Comparison of ENCODE assay signal across 7 cellular contexts in the genomic region with DNA sequence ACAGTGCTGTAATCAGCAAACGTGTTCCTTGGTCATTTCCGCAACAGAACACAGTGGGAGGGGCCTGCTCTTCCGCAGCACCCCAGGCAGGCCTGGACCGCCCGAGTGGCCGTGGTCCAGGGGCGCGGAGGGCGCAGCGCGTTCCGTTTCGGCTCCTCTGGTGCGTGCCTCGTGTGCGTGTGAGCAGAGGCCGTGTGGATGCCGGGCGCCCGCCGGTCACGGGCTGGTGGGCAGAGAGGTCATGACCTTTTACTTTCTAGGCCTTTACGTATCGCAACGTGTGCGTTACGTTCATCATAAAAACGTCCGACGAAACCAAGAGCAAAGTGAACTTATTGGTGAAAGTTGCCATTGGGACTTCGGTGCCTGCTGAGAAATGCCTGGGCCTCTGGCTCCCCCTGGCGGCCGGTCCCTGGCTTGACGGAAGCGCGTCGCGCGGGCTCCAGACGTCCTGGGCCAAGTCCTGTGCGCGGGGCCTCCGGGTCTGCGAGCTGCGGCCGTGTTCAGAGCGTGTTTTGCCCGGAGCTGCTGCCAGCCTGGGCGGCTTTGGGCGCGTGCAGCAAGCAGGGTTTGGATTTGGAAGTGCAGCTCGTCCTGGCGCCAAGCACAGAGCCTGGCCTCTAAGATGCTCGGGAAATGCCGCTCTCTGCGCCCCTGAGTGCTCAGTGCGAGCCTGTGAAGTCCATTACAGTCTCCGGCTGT. TPM values are rescaled to one million over a fixed set of nuclear protein-coding genes. Genes with fewer than 3 reads are reported as not detected.
DNase-seq lines count a peak whose midpoint lies in the region; TF ChIP-seq lines count a peak whose summit lies in the region.

No MANE protein-coding gene starts in this region.

- H3K9ac ChIP-seq in SK-N-SH: no peak overlapping the region

- H3K27me3 ChIP-seq in SK-N-SH (ENCODE audit: insufficient read depth) (no peaks in the 10 kb centered on the region), suprapubic skin (no peaks in the 10 kb centered on the region)

- peaks cover 0 to 4% of the 10 kb centered on the region in 2 experiments; a peak in 1 of 4 replicates for H3K4me1 ChIP-seq in SK-N-SH (ENCODE audit: control insufficient read depth in 1 of 2, insufficient read depth in 2 of 2, low read depth in 1 of 2, low read length in 1 of 2)
- H3K4me1 ChIP-seq in suprapubic skin: peaks cover 33% of the 10 kb centered on the region

- WGBS in SK-N-SH (ENCODE audit: low lambda C conversion rate): 39% methylated on average over 46 of the region's 58 CpGs
- WGBS in suprapubic skin: 7% methylated on average over 55 of the region's 58 CpGs

- H3K9me3 ChIP-seq in SK-N-SH: no peaks in the 10 kb centered on the region
- no peaks in the 10 kb centered on the region for H3K9me3 ChIP-seq in suprapubic skin

- peak overlapping the region; percentile 50 for H3K4me3 Mint-ChIP-seq in activated naive CD4-positive, alpha-beta T cell treated with anti-CD3 and anti-CD28 coated beads for 36 hours
- H3K4me3 Mint-ChIP-seq in osteocyte (ENCODE audit: unreplicated experiment): no peak overlapping the region

- no peak overlapping the region for H3K4me2 ChIP-seq in SK-N-SH

- H3K9me3 Mint-ChIP-seq in activated naive CD4-positive, alpha-beta T cell treated with anti-CD3 and anti-CD28 coated beads for 36 hours: no peaks in the 10 kb centered on the region
- no peaks in the 10 kb centered on the region for H3K9me3 Mint-ChIP-seq in osteocyte (ENCODE audit: unreplicated experiment)

- no peak overlapping the region for H3K27ac Mint-ChIP-seq in activated naive CD4-positive, alpha-beta T cell treated with anti-CD3 and anti-CD28 coated beads for 36 hours
- H3K27ac Mint-ChIP-seq in osteocyte (ENCODE audit: unreplicated experiment): peak overlapping the region; percentile 23

- TF ChIP-seq EP300 in Ishikawa (IDR thresholded peaks at IDR 0.05; ENCODE audit: borderline replicate concordance): 0 out of 2 replicates have a peak, but pooled peaks have one; percentile 17
- no peak for TF ChIP-seq EP300 in SK-N-SH (IDR thresholded peaks at IDR 0.05; ENCODE audit: borderline replicate concordance in 1 of 2, low read depth in 1 of 2, low read length in 1 of 2)
- no peak for TF ChIP-seq EP300 in suprapubic skin (IDR thresholded peaks at IDR 0.05)

- H3K4me1 Mint-ChIP-seq in activated naive CD4-positive, alpha-beta T cell treated with anti-CD3 and anti-CD28 coated beads for 36 hours (ENCODE audit: low read depth): peaks cover 3% of the 10 kb centered on the region
- H3K4me1 Mint-ChIP-seq in osteocyte (ENCODE audit: unreplicated experiment): peaks cover 31% of the 10 kb centered on the region

- intact Hi-C loops in activated naive CD4-positive, alpha-beta T cell treated with anti-CD3 and anti-CD28 coated beads for 36 hours (cut with micrococcal nuclease): loop anchor here (1.0 to 5.0 kb wide), 5 partner anchors 82 to 490 kb away; no protein-coding TSS in a partner anchor

- no peaks in the 10 kb centered on the region for H3F3A ChIP-seq in SK-N-SH (replicated peaks; ENCODE audit: insufficient read depth)

- DNase-seq in GM12864 (ENCODE audit: low read depth) (peak; percentile 47), SK-N-SH (peak; percentile 95), germinal center (ENCODE audit: low spot score) (peak; percentile 87), osteocyte (ENCODE audit: extremely low spot score, unreplicated experiment) (peak; percentile 94), suprapubic skin (ENCODE audit: low spot score in 2 of 2) (peak; percentile 88 to 93)
- DNase-seq in activated naive CD4-positive, alpha-beta T cell treated with anti-CD3 and anti-CD28 coated beads for 36 hours: peak; percentile 90

- TF ChIP-seq CTCF in GM12864 (IDR thresholded peaks at IDR 0.05; ENCODE audit: low read depth, low read length, missing control alignments) (peak; percentile 91), SK-N-SH (IDR thresholded peaks at IDR 0.05) (peak; percentile 83), osteocyte (IDR thresholded peaks at IDR 0.05) (peak; percentile 97), suprapubic skin (IDR thresholded peaks at IDR 0.05) (peak; percentile 94 to 95)

- no peak overlapping the region for H2AFZ ChIP-seq in SK-N-SH (ENCODE audit: low read depth)

- peaks cover 20% of the 10 kb centered on the region for H4K20me1 ChIP-seq in SK-N-SH (ENCODE audit: insufficient read depth)

- CTCF ChIA-PET in SK-N-SH (lab: Yijun Ruan, JAX): interaction anchor here (0.7 to 4.7 kb wide), 44 partner anchors 10 to 490 kb away, joined by 3 to 57 read pairs (median 4); a partner anchor contains a TSS
- CTCF ChIA-PET in activated naive CD4-positive, alpha-beta T cell treated with anti-CD3 and anti-CD28 coated beads for 36 hours (lab: Charles Lee): interaction anchor here (0.7 to 1.6 kb wide), 6 partner anchors 14 to 380 kb away, joined by 3 to 13 read pairs (median 4); no protein-coding TSS in a partner anchor

- H3K4me3 ChIP-seq in GM12864 (ENCODE audit: low read depth, low read length) (peak overlapping the region; percentile 10; the same call in 1 of the 2 replicates), SK-N-SH (ENCODE audit: low read depth in 2 of 2, low read length in 1 of 2) (no peak overlapping the region; a peak in 1 of 4 replicates), suprapubic skin (peak overlapping the region; percentile 43)

- H3K36me3 Mint-ChIP-seq in activated naive CD4-positive, alpha-beta T cell treated with anti-CD3 and anti-CD28 coated beads for 36 hours (ENCODE audit: low read depth): no peaks in the 10 kb centered on the region
- H3K36me3 Mint-ChIP-seq in osteocyte (ENCODE audit: unreplicated experiment): peaks cover 3% of the 10 kb centered on the region

- no peaks in the 10 kb centered on the region for H3K9me2 ChIP-seq in SK-N-SH

- peak overlapping the region in 1 of 2 experiments; percentile 32; a peak in 1 of 4 replicates for H3K27ac ChIP-seq in SK-N-SH (ENCODE audit: low read depth in 2 of 2, low read length in 1 of 2)
- peak overlapping the region; percentile 68 for H3K27ac ChIP-seq in suprapubic skin

- H3K79me2 ChIP-seq in SK-N-SH (ENCODE audit: insufficient read depth): peaks cover 66% of the 10 kb centered on the region

- POLR2A ChIA-PET in SK-N-SH (lab: Yijun Ruan, JAX): interaction anchor here (0.9 kb wide), 1 partner anchor 152 kb away, joined by 3 read pairs; a partner anchor contains a TSS

- TF ChIP-seq RAD21 in Ishikawa (IDR thresholded peaks at IDR 0.05; ENCODE audit: low read depth) (peak; percentile 97), SK-N-SH (IDR thresholded peaks at IDR 0.05; ENCODE audit: low read length) (peak; percentile 96)

- no peaks in the 10 kb centered on the region for H3K36me3 ChIP-seq in SK-N-SH (replicated peaks in 1 of 2; ENCODE audit: control insufficient read depth in 1 of 2, insufficient read depth in 2 of 2, low read length in 1 of 2)
- no peaks in the 10 kb centered on the region for H3K36me3 ChIP-seq in suprapubic skin

- TF ChIP-seq POLR2A in suprapubic skin (IDR thresholded peaks at IDR 0.05): no peak

- H3K27me3 Mint-ChIP-seq in activated naive CD4-positive, alpha-beta T cell treated with anti-CD3 and anti-CD28 coated beads for 36 hours (ENCODE audit: low read depth): no peaks in the 10 kb centered on the region
- H3K27me3 Mint-ChIP-seq in osteocyte (ENCODE audit: unreplicated experiment): no peaks in the 10 kb centered on the region

TF ChIP-seq in Ishikawa, 13 proteins besides CTCF, POLR2A, EP300 and RAD21:
- TF ChIP-seq TEAD4 (IDR thresholded peaks at IDR 0.05) (no peak), CEBPB (IDR thresholded peaks at IDR 0.05) (no peak), ZBTB7A (IDR thresholded peaks at IDR 0.05; ENCODE audit: low read depth) (no peak), EGR1 (IDR thresholded peaks at IDR 0.05) (no peak), TCF12 (IDR thresholded peaks at IDR 0.05; ENCODE audit: low read depth) (peak; percentile 35; the same call in 1 of the 2 replicates), TAF1 (IDR thresholded peaks at IDR 0.05; ENCODE audit: low read depth) (no peak), CREB1 (IDR thresholded peaks at IDR 0.05; ENCODE audit: low read depth) (no peak)
- TF ChIP-seq, protein P1, sequence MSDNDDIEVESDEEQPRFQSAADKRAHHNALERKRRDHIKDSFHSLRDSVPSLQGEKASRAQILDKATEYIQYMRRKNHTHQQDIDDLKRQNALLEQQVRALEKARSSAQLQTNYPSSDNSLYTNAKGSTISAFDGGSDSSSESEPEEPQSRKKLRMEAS (IDR thresholded peaks at IDR 0.05): peak; percentile 65; the same call in 1 of the 2 replicates

TF ChIP-seq in SK-N-SH, 30 proteins besides CTCF, POLR2A, EP300 and RAD21:
- TF ChIP-seq EZH2phosphoT487 (IDR thresholded peaks at IDR 0.05; ENCODE audit: borderline replicate concordance, low read depth) (no peak), SMC3 (IDR thresholded peaks at IDR 0.05; ENCODE audit: low read depth, low read length) (peak; percentile 97), RFX5 (IDR thresholded peaks at IDR 0.05; ENCODE audit: low read length) (no peak)
- TF ChIP-seq, protein P2, sequence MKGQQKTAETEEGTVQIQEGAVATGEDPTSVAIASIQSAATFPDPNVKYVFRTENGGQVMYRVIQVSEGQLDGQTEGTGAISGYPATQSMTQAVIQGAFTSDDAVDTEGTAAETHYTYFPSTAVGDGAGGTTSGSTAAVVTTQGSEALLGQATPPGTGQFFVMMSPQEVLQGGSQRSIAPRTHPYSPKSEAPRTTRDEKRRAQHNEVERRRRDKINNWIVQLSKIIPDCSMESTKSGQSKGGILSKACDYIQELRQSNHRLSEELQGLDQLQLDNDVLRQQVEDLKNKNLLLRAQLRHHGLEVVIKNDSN (IDR thresholded peaks at IDR 0.05; ENCODE audit: borderline replicate concordance, low read depth): no peak

RNA-seq across cellular contexts. Expression of a gene that starts 34.4 kb away (rescaled TPM):
- 93.6 and 118 TPM in 2 replicates for polyA plus RNA-seq in SK-N-SH (2012; rRNA removed)
- polyA plus RNA-seq in SK-N-SH (2012; cell fraction: cytosol; rRNA removed): 51.8 and 89.1 TPM in 2 replicates
- polyA plus RNA-seq in SK-N-SH (2012; cell fraction: nucleus; rRNA removed): 287 and 525 TPM in 2 replicates
- total RNA-seq in activated naive CD4-positive, alpha-beta T cell treated with anti-CD3 and anti-CD28 coated beads for 36 hours: 10 to 100 TPM; 10.3 to 12.6 TPM
- total RNA-seq in osteocyte (515 and 555 TPM in 2 replicates), suprapubic skin (100 to 1,000 TPM in 2 of 4 donors, 10 to 100 TPM in 2; 71.9 to 157 (median 101) TPM)

Comparison
In these comparisons a context has a peak if more than half of its experiments do, and no peak if none do; other contexts are left out.
1. H3K4me3 ChIP-seq: peak in GM12864 (single experiment) and suprapubic skin (single experiment); none in SK-N-SH (0 of 2).
2. RNA of a gene that starts 34.4 kb away (total RNA-seq): 515 to 555 TPM in osteocyte and 71.9 to 157 TPM in suprapubic skin; 10.3 to 12.6 TPM in activated naive CD4-positive, alpha-beta T cell treated with anti-CD3 and anti-CD28 coated beads for 36 hours; every median in the first group is over 4 times any median in the second.
3. Peak in every context shown above with its lines, with median percentiles within 50 percentile points of each other: DNase-seq and CTCF ChIP-seq.